9 cellular contexts compared by ENCODE assay signal in the genomic region with DNA sequence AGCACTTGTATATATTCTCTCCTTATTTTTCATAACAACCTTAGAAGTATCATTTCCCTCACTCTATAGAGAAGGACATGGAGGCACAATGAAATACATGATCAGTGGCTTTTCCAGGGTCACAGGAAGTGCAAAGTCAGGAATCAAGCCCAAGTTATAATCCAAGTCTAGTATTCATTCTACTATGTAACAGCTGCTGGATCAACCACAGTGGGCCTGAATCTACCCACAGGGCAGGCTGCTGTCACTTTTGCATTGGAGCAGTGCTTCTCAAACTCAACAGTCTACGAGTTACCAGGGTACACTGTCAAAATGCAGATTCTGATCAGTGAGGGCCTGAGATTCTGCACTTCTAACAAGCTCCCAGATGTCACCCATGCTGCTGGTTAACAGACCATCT. TPM values are rescaled to one million over a fixed set of nuclear protein-coding genes. Genes with fewer than 3 reads are reported as not detected.
A peak's percentile ranks its signal among the peaks of the same experiment; 100 is the strongest.
DNase-seq lines count a peak whose midpoint lies in the region; ATAC-seq, FAIRE-seq and TF ChIP-seq lines count a peak whose summit lies in the region.
"Had no signal": no experiment of that assay in that cellular context is flagged by ENCODE, and none has a peak within 500 bp of the region (broad histone marks: within the 10 kb centered on the region; RNA-seq: fewer than 3 reads in every experiment).

No MANE protein-coding gene starts in this region.

- H3K79me2 ChIP-seq in PC-3 (ENCODE audit: low read length): no peaks in the 10 kb centered on the region
- no peaks in the 10 kb centered on the region for H3K79me2 ChIP-seq in endothelial cell of umbilical vein (ENCODE audit: control insufficient read depth, insufficient read depth, low read length)

- no peak for DNase-seq in Caco-2
- no peak for DNase-seq in PC-3
- DNase-seq in endothelial cell of umbilical vein (ENCODE audit: low read depth, low spot score): peak; percentile 24
- DNase-seq in psoas muscle: no peak
- DNase-seq in NCI-H2029 treated with DMSO at 0.1 percent for 48 hours (lab: John Stamatoyannopoulos, UW): no peak
- no peak for DNase-seq in NOMO-1 treated with DMSO at 0.1 percent for 48 hours (lab: John Stamatoyannopoulos, UW; ENCODE audit: unreplicated experiment)
- DNase-seq in kidney: no peak
- no peak for DNase-seq in NCI-H1105 (lab: John Stamatoyannopoulos, UW)

- WGBS in psoas muscle, 3 donors: 23 to 45% (median 37%) methylated on average over 1 of the region's 1 CpG

- H3K9me3 Mint-ChIP-seq in Caco-2 (ENCODE audit: unreplicated experiment): no peaks in the 10 kb centered on the region
- H3K9me3 Mint-ChIP-seq: T-helper 1 cell treated with Interleukin-12 subunit alpha and Interleukin-12 subunit beta and Interleukin-4 antibody, amounts not matched to agents 30 μg/mL and 1 μg/mL, for 36 hours had no signal

- peaks cover 6% of the 10 kb centered on the region for H3F3A ChIP-seq in PC-3 (ENCODE audit: low read length, unreplicated experiment)

- H3K4me3 Mint-ChIP-seq in Caco-2 (ENCODE audit: unreplicated experiment): no peak overlapping the region
- H3K4me3 Mint-ChIP-seq: T-helper 1 cell treated with Interleukin-12 subunit alpha and Interleukin-12 subunit beta and Interleukin-4 antibody, amounts not matched to agents 30 μg/mL and 1 μg/mL, for 36 hours had no signal

- POLR2A ChIA-PET in Caco-2 (lab: Charles Lee) (no interaction called here), PC-3 (lab: Charles Lee; ENCODE audit: unreplicated experiment) (no interaction called here), endothelial cell of umbilical vein (lab: Charles Lee) (no interaction called here)

- H3K27ac ChIP-seq in PC-3 (ENCODE audit: low read length) (no peak overlapping the region), endothelial cell of umbilical vein (ENCODE audit: insufficient read depth, low read depth, low read length) (no peak overlapping the region), psoas muscle (peak overlapping the region; percentile 64), kidney (ENCODE audit: low read depth in 2 of 2, low read length in 2 of 2) (no peak overlapping the region)

- H3K4me2 ChIP-seq in PC-3 (ENCODE audit: low read length) (no peak overlapping the region), endothelial cell of umbilical vein (ENCODE audit: insufficient read depth, low read length) (no peak overlapping the region)

- FAIRE-seq in endothelial cell of umbilical vein (lab: Jason Lieb, UNC) (no peak), kidney (lab: Jason Lieb, UNC) (no peak)

- no peaks in the 10 kb centered on the region for H3K9me2 ChIP-seq in PC-3 (replicated peaks; ENCODE audit: low read length)

- peaks cover 13% of the 10 kb centered on the region for H3K36me3 ChIP-seq in Caco-2 (ENCODE audit: control insufficient read depth, insufficient read depth, low read length)
- H3K36me3 ChIP-seq in PC-3 (ENCODE audit: low read depth, low read length): peaks cover 66% of the 10 kb centered on the region
- peaks cover 40 to 67% of the 10 kb centered on the region in 2 experiments for H3K36me3 ChIP-seq in endothelial cell of umbilical vein (ENCODE audit: control insufficient read depth in 2 of 2, extremely low read depth in 1 of 2, insufficient read depth in 2 of 2, low read length in 2 of 2)
- H3K36me3 ChIP-seq in psoas muscle (ENCODE audit: insufficient read depth in 1 of 2, low read depth in 1 of 2): peaks cover 52 to 97% of the 10 kb centered on the region in 2 donors
- peaks cover 51 to 66% of the 10 kb centered on the region in 2 donors for H3K36me3 ChIP-seq in kidney (ENCODE audit: control insufficient read depth in 1 of 2, insufficient read depth in 2 of 2, low read length in 2 of 2)

- no peak for TF ChIP-seq POLR2A in endothelial cell of umbilical vein (IDR thresholded peaks at IDR 0.05; ENCODE audit: low read depth, low read length)

- H3K27me3 Mint-ChIP-seq in Caco-2 (ENCODE audit: insufficient read depth, unreplicated experiment): no peaks in the 10 kb centered on the region

- peaks cover 85% of the 10 kb centered on the region for H3K36me3 Mint-ChIP-seq in Caco-2 (ENCODE audit: insufficient read depth, unreplicated experiment)

- H3K9me1 ChIP-seq in endothelial cell of umbilical vein (replicated peaks; ENCODE audit: control insufficient read depth, extremely low read depth, insufficient read depth, low read length): no peaks in the 10 kb centered on the region

- H3K27me3 ChIP-seq in Caco-2 (replicated peaks; ENCODE audit: control insufficient read depth, insufficient read depth, low read length) (no peaks in the 10 kb centered on the region), PC-3 (ENCODE audit: low read length) (no peaks in the 10 kb centered on the region), endothelial cell of umbilical vein (ENCODE audit: control insufficient read depth in 2 of 2, insufficient read depth in 2 of 2, low read length in 2 of 2) (no peaks in the 10 kb centered on the region), psoas muscle (ENCODE audit: insufficient read depth in 3 of 3, low read length in 2 of 3) (no peaks in the 10 kb centered on the region)

- peak overlapping the region; percentile 39 for H3K27ac Mint-ChIP-seq in Caco-2 (ENCODE audit: unreplicated experiment)
- H3K27ac Mint-ChIP-seq: T-helper 1 cell treated with Interleukin-12 subunit alpha and Interleukin-12 subunit beta and Interleukin-4 antibody, amounts not matched to agents 30 μg/mL and 1 μg/mL, for 36 hours had no signal

- H4K20me1 ChIP-seq in PC-3 (ENCODE audit: low read length) (no peaks in the 10 kb centered on the region), endothelial cell of umbilical vein (replicated peaks; ENCODE audit: control insufficient read depth, extremely low read depth, insufficient read depth, low read length) (no peaks in the 10 kb centered on the region)

- dilution Hi-C loops in endothelial cell of umbilical vein (cut with MboI; ENCODE audit: extremely low pct_ligation_motif_present, low sequenced_read_pairs): no loop called here

- no TSS peak for BruUV-seq in Caco-2 (replicated peaks; lab: Mats Ljungman, UMichigan)
- BruUV-seq in PC-3 (replicated peaks; lab: Mats Ljungman, UMichigan): no TSS peak
- no TSS peak for BruUV-seq in endothelial cell of umbilical vein (replicated peaks; lab: Mats Ljungman, UMichigan)

- H3K4me1 ChIP-seq in Caco-2 (peaks cover 5% of the 10 kb centered on the region; the same call in 1 of the 2 replicates), PC-3 (ENCODE audit: insufficient read depth, low read length) (peaks cover 11% of the 10 kb centered on the region), endothelial cell of umbilical vein (ENCODE audit: control insufficient read depth, extremely low read depth, insufficient read depth, low read length) (peaks cover 3% of the 10 kb centered on the region), psoas muscle (peaks cover 7% of the 10 kb centered on the region), kidney (ENCODE audit: control insufficient read depth in 1 of 2, insufficient read depth in 1 of 2, low read depth in 1 of 2, low read length in 2 of 2) (peaks cover 0 to 11% of the 10 kb centered on the region in 2 donors)

- H3K9ac ChIP-seq in PC-3 (ENCODE audit: low read length): no peak overlapping the region
- H3K9ac ChIP-seq in endothelial cell of umbilical vein (replicated peaks; ENCODE audit: extremely low read depth, insufficient read depth, low read length): no peak overlapping the region
- H3K9ac ChIP-seq in kidney (ENCODE audit: low read length in 2 of 2): peak overlapping the region in 1 of 2 donors; percentile 16

- H3K9me3 ChIP-seq in Caco-2 (no peaks in the 10 kb centered on the region), PC-3 (ENCODE audit: low read length) (no peaks in the 10 kb centered on the region), endothelial cell of umbilical vein (replicated peaks; ENCODE audit: control insufficient read depth, insufficient read depth, low read length) (no peaks in the 10 kb centered on the region), psoas muscle (no peaks in the 10 kb centered on the region), kidney (ENCODE audit: control insufficient read depth in 1 of 2, low read length in 2 of 2) (no peaks in the 10 kb centered on the region)

- no peak for TF ChIP-seq CTCF in Caco-2 (IDR thresholded peaks at IDR 0.05; ENCODE audit: insufficient read depth in 1 of 2, low read depth in 1 of 2, low read length in 1 of 2, severe bottlenecking in 1 of 2, unreplicated experiment in 1 of 2)
- TF ChIP-seq CTCF in PC-3 (conservative IDR thresholded peaks at IDR 0.05; ENCODE audit: low read depth, low read length): no peak
- TF ChIP-seq CTCF in endothelial cell of umbilical vein (IDR thresholded peaks at IDR 0.05; ENCODE audit: extremely low read depth in 1 of 2, insufficient read depth in 1 of 2, low read depth in 1 of 2, low read length in 2 of 2): no peak
- no peak for TF ChIP-seq CTCF in psoas muscle (IDR thresholded peaks at IDR 0.05)
- no peak for TF ChIP-seq CTCF in kidney (IDR thresholded peaks at IDR 0.05; ENCODE audit: borderline replicate concordance, extremely low read depth, insufficient read depth)

- intact Hi-C loops in Caco-2 (cut with micrococcal nuclease; ENCODE audit: unreplicated experiment) (no loop called here), PC-3 (cut with micrococcal nuclease) (loop anchor here (1.0 to 5.0 kb wide), 3 partner anchors 33 to 148 kb away; a partner anchor contains a TSS), endothelial cell of umbilical vein (cut with micrococcal nuclease) (no loop called here), psoas muscle (cut with DNase I) (no loop called here), kidney (cut with DNase I) (no loop called here)

- CTCF ChIA-PET in Caco-2 (lab: Charles Lee): interaction anchor here (0.6 to 1.2 kb wide), 10 partner anchors 33 to 218 kb away, joined by 3 to 11 read pairs (median 3); a partner anchor contains a TSS
- CTCF ChIA-PET in PC-3 (lab: Charles Lee): no interaction called here
- CTCF ChIA-PET in endothelial cell of umbilical vein (lab: Charles Lee): interaction anchor here (0.9 to 5.8 kb wide), 13 partner anchors 8 to 148 kb away, joined by 3 to 61 read pairs (median 4); a partner anchor contains a TSS

- H3K4me1 Mint-ChIP-seq in Caco-2 (ENCODE audit: low read depth, unreplicated experiment): no peaks in the 10 kb centered on the region

- H3K4me3 ChIP-seq in Caco-2 (ENCODE audit: low read depth, low read length): no peak overlapping the region
- no peak overlapping the region for H3K4me3 ChIP-seq in PC-3 (ENCODE audit: low read length)
- no peak overlapping the region for H3K4me3 ChIP-seq in endothelial cell of umbilical vein (replicated peaks in 1 of 3; ENCODE audit: insufficient read depth in 1 of 3, low read depth in 1 of 3, low read length in 3 of 3)
- no peak overlapping the region for H3K4me3 ChIP-seq in psoas muscle
- H3K4me3 ChIP-seq in kidney (ENCODE audit: low read length in 2 of 2): no peak overlapping the region

- no peak overlapping the region for H2AFZ ChIP-seq in PC-3 (ENCODE audit: low read length)
- H2AFZ ChIP-seq in endothelial cell of umbilical vein (ENCODE audit: low read depth, low read length): no peak overlapping the region

- peak; percentile 5; the same call in 1 of the 2 replicates for ATAC-seq in PC-3
- ATAC-seq in psoas muscle: peak; percentile 2 to 31 (median 11)

RNA-seq across cellular contexts. Expression of a gene that starts 18.3 kb away (rescaled TPM):
- 43.5 and 48.3 TPM in 2 replicates for total RNA-seq in Caco-2 (2022)
- 35.1 and 47.1 TPM in 2 replicates for total RNA-seq in PC-3 (2014; rRNA removed)
- 52.0 and 53.2 TPM in 2 replicates for total RNA-seq in endothelial cell of umbilical vein
- 125 and 141 TPM in 2 replicates for polyA plus RNA-seq in endothelial cell of umbilical vein
- polyA plus RNA-seq in endothelial cell of umbilical vein (2011; cell fraction: cytosol; rRNA removed): 68.6 and 70.6 TPM in 2 replicates
- 68.5 and 71.9 TPM in 2 replicates for polyA plus RNA-seq in endothelial cell of umbilical vein (2011; cell fraction: nucleus; rRNA removed)
- 45.3 and 45.4 TPM in 2 replicates for polyA plus RNA-seq in endothelial cell of umbilical vein (2012)
- polyA minus RNA-seq in endothelial cell of umbilical vein: 120 and 142 TPM in 2 replicates
- 52.4 TPM for polyA minus RNA-seq in endothelial cell of umbilical vein (2011; cell fraction: cytosol; rRNA and poly(A)+ RNA removed)
- polyA minus RNA-seq in endothelial cell of umbilical vein (2011; cell fraction: nucleus; rRNA and poly(A)+ RNA removed): 34.2 and 41.0 TPM in 2 replicates
- 10 to 100 TPM; 19.7 to 24.5 (median 22.7) TPM for total RNA-seq in psoas muscle
- polyA plus RNA-seq in psoas muscle: 10 to 100 TPM; 23.2 to 44.9 (median 24.6) TPM
- 35.9 TPM for total RNA-seq in kidney
- polyA plus RNA-seq in kidney (ENCODE audit: insufficient read depth, low read depth, low replicate concordance): 48.9 TPM

RNA-seq across cellular contexts. Expression of a gene that starts 18.4 kb away (rescaled TPM):
- total RNA-seq in Caco-2 (2022) (77.5 and 84.7 TPM in 2 replicates), PC-3 (2014; rRNA removed) (23.0 and 34.7 TPM in 2 replicates), endothelial cell of umbilical vein (43.6 and 50.7 TPM in 2 replicates), psoas muscle (10 to 100 TPM; 14.0 to 20.4 (median 19.8) TPM), kidney (28.8 TPM)
- polyA plus RNA-seq in endothelial cell of umbilical vein (47.6 and 52.9 TPM in 2 replicates), psoas muscle (10 to 100 TPM; 26.4 to 36.5 (median 29.4) TPM), kidney (ENCODE audit: insufficient read depth, low read depth, low replicate concordance) (40.9 TPM)
- polyA plus RNA-seq in endothelial cell of umbilical vein (2011; cell fraction: cytosol; rRNA removed): 65.1 and 71.5 TPM in 2 replicates
- 32.8 and 36.5 TPM in 2 replicates for polyA plus RNA-seq in endothelial cell of umbilical vein (2011; cell fraction: nucleus; rRNA removed)
- polyA plus RNA-seq in endothelial cell of umbilical vein (2012): 53.4 and 74.3 TPM in 2 replicates
- polyA minus RNA-seq in endothelial cell of umbilical vein: 22.0 and 29.5 TPM in 2 replicates
- 34.4 TPM for polyA minus RNA-seq in endothelial cell of umbilical vein (2011; cell fraction: cytosol; rRNA and poly(A)+ RNA removed)
- 11.1 and 17.5 TPM in 2 replicates for polyA minus RNA-seq in endothelial cell of umbilical vein (2011; cell fraction: nucleus; rRNA and poly(A)+ RNA removed)

RNA-seq across cellular contexts. Expression of a gene that starts 34.0 kb away (rescaled TPM):
- 105 and 112 TPM in 2 replicates for total RNA-seq in Caco-2 (2022)
- total RNA-seq in PC-3 (2014; rRNA removed): 65.5 and 78.2 TPM in 2 replicates
- 80.9 and 95.2 TPM in 2 replicates for total RNA-seq in endothelial cell of umbilical vein
- polyA plus RNA-seq in endothelial cell of umbilical vein: 123 and 135 TPM in 2 replicates
- polyA plus RNA-seq in endothelial cell of umbilical vein (2011; cell fraction: cytosol; rRNA removed): 77.1 and 82.2 TPM in 2 replicates
- 284 and 338 TPM in 2 replicates for polyA plus RNA-seq in endothelial cell of umbilical vein (2011; cell fraction: nucleus; rRNA removed)
- 68.3 and 74.8 TPM in 2 replicates for polyA plus RNA-seq in endothelial cell of umbilical vein (2012)
- polyA minus RNA-seq in endothelial cell of umbilical vein: 155 and 161 TPM in 2 replicates
- 55.2 TPM for polyA minus RNA-seq in endothelial cell of umbilical vein (2011; cell fraction: cytosol; rRNA and poly(A)+ RNA removed)
- polyA minus RNA-seq in endothelial cell of umbilical vein (2011; cell fraction: nucleus; rRNA and poly(A)+ RNA removed): 90.5 and 121 TPM in 2 replicates
- 10 to 100 TPM; 33.2 to 39.6 (median 34.4) TPM for total RNA-seq in psoas muscle
- 10 to 100 TPM; 29.8 to 47.6 (median 43.1) TPM for polyA plus RNA-seq in psoas muscle
- total RNA-seq in kidney: 56.1 TPM
- 49.7 TPM for polyA plus RNA-seq in kidney (ENCODE audit: insufficient read depth, low read depth, low replicate concordance)

RNA-seq across cellular contexts. Expression of a gene that starts 34.5 kb away (rescaled TPM):
- total RNA-seq in Caco-2 (2022) (11.4 and 11.7 TPM in 2 replicates), PC-3 (2014; rRNA removed) (18.5 and 32.3 TPM in 2 replicates), endothelial cell of umbilical vein (42.6 and 44.1 TPM in 2 replicates), psoas muscle (10 to 100 TPM; 16.0 to 39.2 (median 22.2) TPM), kidney (17.4 TPM)
- polyA plus RNA-seq in endothelial cell of umbilical vein (63.7 and 89.3 TPM in 2 replicates), psoas muscle (10 to 100 TPM; 43.6 to 59.2 (median 56.7) TPM), kidney (ENCODE audit: insufficient read depth, low read depth, low replicate concordance) (26.1 TPM)
- 49.2 and 66.4 TPM in 2 replicates for polyA plus RNA-seq in endothelial cell of umbilical vein (2011; cell fraction: cytosol; rRNA removed)
- 18.1 and 22.7 TPM in 2 replicates for polyA plus RNA-seq in endothelial cell of umbilical vein (2011; cell fraction: nucleus; rRNA removed)
- polyA plus RNA-seq in endothelial cell of umbilical vein (2012): 24.5 and 41.0 TPM in 2 replicates
- polyA minus RNA-seq in endothelial cell of umbilical vein: 14.8 and 20.9 TPM in 2 replicates
- 3.6 TPM for polyA minus RNA-seq in endothelial cell of umbilical vein (2011; cell fraction: cytosol; rRNA and poly(A)+ RNA removed)
- 5.1 and 10.4 TPM in 2 replicates for polyA minus RNA-seq in endothelial cell of umbilical vein (2011; cell fraction: nucleus; rRNA and poly(A)+ RNA removed)

RNA-seq across cellular contexts. Expression of a gene that starts 38.2 kb away (rescaled TPM):
- total RNA-seq in Caco-2 (2022): 412 and 462 TPM in 2 replicates
- 591 and 661 TPM in 2 replicates for total RNA-seq in PC-3 (2014; rRNA removed)
- total RNA-seq in endothelial cell of umbilical vein: 357 and 375 TPM in 2 replicates
- 372 and 375 TPM in 2 replicates for polyA plus RNA-seq in endothelial cell of umbilical vein
- polyA plus RNA-seq in endothelial cell of umbilical vein (2011; cell fraction: cytosol; rRNA removed): 404 and 435 TPM in 2 replicates
- polyA plus RNA-seq in endothelial cell of umbilical vein (2011; cell fraction: nucleus; rRNA removed): 176 and 177 TPM in 2 replicates
- 424 and 476 TPM in 2 replicates for polyA plus RNA-seq in endothelial cell of umbilical vein (2012)
- polyA minus RNA-seq in endothelial cell of umbilical vein: 299 and 337 TPM in 2 replicates
- polyA minus RNA-seq in endothelial cell of umbilical vein (2011; cell fraction: cytosol; rRNA and poly(A)+ RNA removed): 244 TPM
- 55.8 and 60.8 TPM in 2 replicates for polyA minus RNA-seq in endothelial cell of umbilical vein (2011; cell fraction: nucleus; rRNA and poly(A)+ RNA removed)
- 10 to 100 TPM; 41.5 to 65.5 (median 46.6) TPM for total RNA-seq in psoas muscle
- polyA plus RNA-seq in psoas muscle: 100 to 1,000 TPM in 2 of 3 donors, 10 to 100 TPM in 1; 36.2 to 186 (median 112) TPM
- total RNA-seq in kidney: 161 TPM
- polyA plus RNA-seq in kidney (ENCODE audit: insufficient read depth, low read depth, low replicate concordance): 328 TPM
